ENCODE assay signal across 2 cellular contexts in the genomic region with DNA sequence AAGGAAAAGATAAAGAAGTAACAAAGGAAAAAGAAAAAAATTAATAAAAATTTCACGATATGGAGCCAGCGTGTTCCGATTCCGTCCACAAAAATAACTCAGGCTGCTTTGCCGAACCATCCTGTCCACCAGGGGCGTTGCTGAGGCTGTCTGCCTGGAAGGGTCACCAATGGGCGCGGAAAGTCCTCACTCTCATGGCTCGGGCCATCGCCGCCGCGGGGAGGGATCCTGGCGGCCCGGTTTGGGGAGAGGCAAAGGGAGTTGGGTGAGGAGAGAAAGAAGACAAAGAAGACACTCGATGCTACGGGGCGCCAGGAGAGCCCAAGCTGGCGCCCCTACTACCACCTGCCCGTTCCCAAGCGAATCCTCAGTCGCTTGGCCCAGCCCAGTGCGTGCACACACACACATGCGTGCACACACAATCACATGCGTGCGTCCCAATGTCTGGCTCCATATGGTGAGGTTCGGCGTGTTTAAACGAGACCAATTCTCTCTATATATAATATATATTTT.
TF ChIP-seq lines count a peak whose summit lies in the region.

No MANE protein-coding gene starts in this region.

TF ChIP-seq in SK-N-SH, 30 proteins besides CTCF, POLR2A, EP300 and RAD21 (continued from another document):
- TF ChIP-seq PBX3 (IDR thresholded peaks at IDR 0.05) (no peak), RCOR1 (IDR thresholded peaks at IDR 0.05; ENCODE audit: low read length) (no peak), RXRA (IDR thresholded peaks at IDR 0.05; ENCODE audit: borderline replicate concordance, low read depth) (no peak), FOSL2 (IDR thresholded peaks at IDR 0.05; ENCODE audit: borderline replicate concordance, low read depth) (no peak), SIN3A (IDR thresholded peaks at IDR 0.05; ENCODE audit: borderline replicate concordance, low read depth, low read length) (no peak), ELF1 (IDR thresholded peaks at IDR 0.05) (no peak), MEF2A (IDR thresholded peaks at IDR 0.05; ENCODE audit: borderline replicate concordance, low read depth) (no peak), RFX5 (IDR thresholded peaks at IDR 0.05; ENCODE audit: low read length) (no peak), FOXJ3 (CRISPR knock-in tag; IDR thresholded peaks at IDR 0.05) (no peak), MXI1 (IDR thresholded peaks at IDR 0.05; ENCODE audit: low read depth, low read length) (no peak), CHD2 (IDR thresholded peaks at IDR 0.05; ENCODE audit: low read length, partially characterized antibody) (no peak), EZH2phosphoT487 (IDR thresholded peaks at IDR 0.05; ENCODE audit: borderline replicate concordance, low read depth) (no peak)
- TF ChIP-seq, protein P1, sequence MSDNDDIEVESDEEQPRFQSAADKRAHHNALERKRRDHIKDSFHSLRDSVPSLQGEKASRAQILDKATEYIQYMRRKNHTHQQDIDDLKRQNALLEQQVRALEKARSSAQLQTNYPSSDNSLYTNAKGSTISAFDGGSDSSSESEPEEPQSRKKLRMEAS (IDR thresholded peaks at IDR 0.05; ENCODE audit: low read depth): no peak

TF ChIP-seq in SK-N-SH treated with all-trans-retinoic acid at 6 μM for 48 hours, 23 proteins besides CTCF, POLR2A, EP300 and RAD21:
- TF ChIP-seq CSRNP3 (CRISPR knock-in tag; IDR thresholded peaks at IDR 0.05) (no peak), ZNF70 (CRISPR knock-in tag; IDR thresholded peaks at IDR 0.05) (no peak), ARNTL (CRISPR knock-in tag; IDR thresholded peaks at IDR 0.05; ENCODE audit: borderline replicate concordance, low read depth) (no peak), CREB5 (CRISPR knock-in tag; IDR thresholded peaks at IDR 0.05; ENCODE audit: low read depth) (no peak), ZNF565 (CRISPR knock-in tag; conservative IDR thresholded peaks at IDR 0.05; ENCODE audit: low read depth) (no peak), ZFP30 (CRISPR knock-in tag; IDR thresholded peaks at IDR 0.05) (no peak), SNAI2 (CRISPR knock-in tag; IDR thresholded peaks at IDR 0.05) (no peak), ZFP3 (CRISPR knock-in tag; IDR thresholded peaks at IDR 0.05) (no peak), OSR1 (CRISPR knock-in tag; IDR thresholded peaks at IDR 0.05) (no peak)
- TF ChIP-seq, protein P2, sequence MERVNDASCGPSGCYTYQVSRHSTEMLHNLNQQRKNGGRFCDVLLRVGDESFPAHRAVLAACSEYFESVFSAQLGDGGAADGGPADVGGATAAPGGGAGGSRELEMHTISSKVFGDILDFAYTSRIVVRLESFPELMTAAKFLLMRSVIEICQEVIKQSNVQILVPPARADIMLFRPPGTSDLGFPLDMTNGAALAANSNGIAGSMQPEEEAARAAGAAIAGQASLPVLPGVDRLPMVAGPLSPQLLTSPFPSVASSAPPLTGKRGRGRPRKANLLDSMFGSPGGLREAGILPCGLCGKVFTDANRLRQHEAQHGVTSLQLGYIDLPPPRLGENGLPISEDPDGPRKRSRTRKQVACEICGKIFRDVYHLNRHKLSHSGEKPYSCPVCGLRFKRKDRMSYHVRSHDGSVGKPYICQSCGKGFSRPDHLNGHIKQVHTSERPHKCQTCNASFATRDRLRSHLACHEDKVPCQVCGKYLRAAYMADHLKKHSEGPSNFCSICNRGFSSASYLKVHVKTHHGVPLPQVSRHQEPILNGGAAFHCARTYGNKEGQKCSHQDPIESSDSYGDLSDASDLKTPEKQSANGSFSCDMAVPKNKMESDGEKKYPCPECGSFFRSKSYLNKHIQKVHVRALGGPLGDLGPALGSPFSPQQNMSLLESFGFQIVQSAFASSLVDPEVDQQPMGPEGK (CRISPR knock-in tag; IDR thresholded peaks at IDR 0.05; ENCODE audit: borderline replicate concordance): no peak
